Comparison of ENCODE assay signal across 8 cellular contexts in the genomic region with DNA sequence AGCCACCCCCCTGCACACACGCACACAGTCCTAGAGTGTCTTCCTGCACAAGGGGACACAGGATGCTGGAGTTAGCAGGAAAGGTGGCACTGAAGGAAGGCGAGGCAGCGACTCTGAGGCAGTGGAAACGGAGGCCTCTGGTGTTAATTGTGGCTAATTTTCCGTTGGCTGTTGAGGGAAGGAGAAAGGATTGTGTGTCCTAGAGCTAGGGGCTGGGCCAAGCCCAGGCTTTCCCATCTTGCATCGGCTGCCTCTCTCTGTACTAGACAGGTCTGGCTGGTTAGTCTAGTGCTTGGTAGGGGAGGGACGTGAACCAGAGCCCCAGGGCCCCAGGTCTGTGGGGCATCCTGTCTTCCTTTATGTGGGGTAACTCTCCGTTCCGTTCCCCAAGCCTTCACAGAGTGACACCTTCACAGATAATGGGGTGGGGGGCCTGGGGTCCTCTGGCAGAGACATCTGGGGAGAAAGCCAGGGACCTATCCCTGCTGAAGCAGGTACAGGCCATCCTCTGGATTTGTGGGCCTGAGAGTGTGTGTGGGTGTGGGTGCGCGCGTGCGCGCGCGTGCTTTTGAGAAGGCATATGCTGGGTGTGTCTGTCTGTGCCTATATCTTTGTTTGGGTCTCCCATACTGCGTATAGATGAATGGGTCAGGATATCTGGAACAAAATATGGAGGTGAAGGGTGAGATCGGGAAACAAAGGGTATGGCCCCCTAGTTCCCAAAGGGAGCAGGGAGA. TPM values are rescaled to one million over a fixed set of nuclear protein-coding genes. Genes with fewer than 3 reads are reported as not detected.
DNase-seq lines count a peak whose midpoint lies in the region; ATAC-seq, FAIRE-seq and TF ChIP-seq lines count a peak whose summit lies in the region.

TSS of gene CHD3 (plus strand) at position 606 of the 737 bp plus-strand sequence. CDS start 212 bp downstream, outside the sequence.

- peak within 1 kb of the TSS; percentile 88 for H3K4me2 ChIP-seq in keratinocyte (ENCODE audit: control insufficient read depth, extremely low read depth, insufficient read depth, low read depth, low read length)

- H3K27me3 ChIP-seq in breast epithelium (no peaks in the 10 kb centered on the region), keratinocyte (ENCODE audit: control insufficient read depth, extremely low read depth, insufficient read depth, low read length) (no peaks in the 10 kb centered on the region)

- TF ChIP-seq POLR2A in breast epithelium (IDR thresholded peaks at IDR 0.05), result no peak

- peaks cover 15% of the 10 kb centered on the region for H3K36me3 Mint-ChIP-seq in T-cell

- no peaks in the 10 kb centered on the region for H3K9me1 ChIP-seq in keratinocyte (ENCODE audit: control insufficient read depth, extremely low read depth, insufficient read depth, low read length)

- H3K27me3 Mint-ChIP-seq in T-cell, result no peaks in the 10 kb centered on the region

- no peaks in the 10 kb centered on the region for H3K36me3 ChIP-seq in breast epithelium
- peaks cover 11 to 26% of the 10 kb centered on the region in 2 experiments for H3K36me3 ChIP-seq in keratinocyte (ENCODE audit: control insufficient read depth in 2 of 2, extremely low read depth in 1 of 2, insufficient read depth in 2 of 2, low read length in 2 of 2)

- intact Hi-C loops in breast epithelium (cut with DNase I; ENCODE audit: low total_unique reads), result no loop called here

- H3K4me3 ChIP-seq in breast epithelium, result peak within 1 kb of the TSS; percentile 86 to 93 (median 89)
- H3K4me3 ChIP-seq in keratinocyte (ENCODE audit: control insufficient read depth in 2 of 3, extremely low read depth in 1 of 3, insufficient read depth in 2 of 3, low read depth in 1 of 3, low read length in 3 of 3), result peak within 1 kb of the TSS; percentile 57 to 76 (median 61)

- POLR2A ChIA-PET in T-cell (lab: Charles Lee), result no interaction called here

- H3K4me1 ChIP-seq in breast epithelium (peaks cover 12 to 13% of the 10 kb centered on the region in 2 donors), keratinocyte (ENCODE audit: control insufficient read depth, extremely low read depth, insufficient read depth, low read length) (peaks cover 35% of the 10 kb centered on the region)

- peak; percentile 78 for DNase-seq in HPDE6-E6E7 (ENCODE audit: extremely low spot score)
- peak in 26 of 34 experiments; percentile 11 to 45 (median 29) for DNase-seq in T-cell
- peak; percentile 79 to 82 for DNase-seq in breast epithelium (ENCODE audit: low spot score in 2 of 2)
- no peak for DNase-seq in keratinocyte (ENCODE audit: low read depth, low spot score)
- peak; percentile 49 for DNase-seq in stimulated activated CD4-positive, alpha-beta T cell treated with anti-CD3 and anti-CD28 coated beads, Interleukin-2, amount 100 ng/mL, for 48 hours
- no peak for DNase-seq in D721Med (ENCODE audit: insufficient read length, low spot score)

- CTCF ChIA-PET in T-cell (lab: Charles Lee), result interaction anchor here in 1 of 2 donors (0.9 kb wide), 1 partner anchor 231 kb away, joined by 3 read pairs; no protein-coding TSS in a partner anchor

- FAIRE-seq in keratinocyte (lab: Jason Lieb, UNC) (peak; percentile 89), D721Med (lab: Jason Lieb, UNC) (no peak)

- H3K9me3 ChIP-seq in breast epithelium (no peaks in the 10 kb centered on the region), keratinocyte (ENCODE audit: control insufficient read depth, low read depth, low read length) (no peaks in the 10 kb centered on the region)

- no peak within 1 kb of the TSS for H3K4me3 Mint-ChIP-seq in T-cell

- peaks cover 18% of the 10 kb centered on the region for H3K79me2 ChIP-seq in keratinocyte (ENCODE audit: control insufficient read depth, insufficient read depth, low read length)

- H3K9ac ChIP-seq in keratinocyte (ENCODE audit: control insufficient read depth, extremely low read depth, insufficient read depth, low read length), result peak within 1 kb of the TSS; percentile 87

- no peaks in the 10 kb centered on the region for H3K9me3 Mint-ChIP-seq in T-cell

- dilution Hi-C loops in keratinocyte (cut with MboI; ENCODE audit: extremely low pct_ligation_motif_present, low sequenced_read_pairs), result no loop called here

- H3K27ac Mint-ChIP-seq in T-cell, result no peak within 1 kb of the TSS

- H3K27ac ChIP-seq in breast epithelium (peak within 1 kb of the TSS; percentile 95 to 99), keratinocyte (ENCODE audit: control insufficient read depth, insufficient read depth, low read length) (peak within 1 kb of the TSS; percentile 89)

- H3K4me1 Mint-ChIP-seq in T-cell, result peaks cover 9 to 15% (median 10%) of the 10 kb centered on the region in 3 donors

- no peaks in the 10 kb centered on the region for H4K20me1 ChIP-seq in keratinocyte (ENCODE audit: control insufficient read depth, extremely low read depth, insufficient read depth, low read length)

- H2AFZ ChIP-seq in keratinocyte (ENCODE audit: control insufficient read depth, low read length), result peak within 1 kb of the TSS; percentile 79

- peak; percentile 15 to 29 (median 25) for ATAC-seq in T-cell (replicated peaks in 1 of 4)
- ATAC-seq in HG03196 (IDR thresholded peaks at IDR 0.05; ENCODE audit: unreplicated experiment), result no peak
- ATAC-seq in GM21737 (IDR thresholded peaks at IDR 0.05; ENCODE audit: unreplicated experiment), result no peak

- TF ChIP-seq CTCF in breast epithelium (IDR thresholded peaks at IDR 0.05), result no peak
- TF ChIP-seq CTCF in keratinocyte (optimal IDR thresholded peaks at IDR 0.05 in 1 of 3, IDR thresholded peaks at IDR 0.05 in 1 of 3, conservative IDR thresholded peaks at IDR 0.05 in 1 of 3; ENCODE audit: extremely low read depth in 1 of 3, insufficient read depth in 2 of 3, low read length in 3 of 3), result no peak
- no peak for TF ChIP-seq CTCF in D721Med (IDR thresholded peaks at IDR 0.05; ENCODE audit: insufficient read depth, missing control alignments)

RNA-seq across cellular contexts. Expression of gene CHD3, which starts in this region (rescaled TPM):
- 100 to 1,000 TPM; 250 to 331 (median 274) TPM for total RNA-seq in T-cell
- total RNA-seq in breast epithelium, result 10 to 100 TPM; 47.5 to 99.0 (median 90.0) TPM
- polyA plus RNA-seq in keratinocyte, result 27.8 to 30.1 TPM (median 28.1 TPM) in 3 replicates
- 19.1 TPM for polyA plus RNA-seq in keratinocyte (2011; ENCODE audit: low read depth)
- polyA plus RNA-seq in keratinocyte (2011; cell fraction: cytosol; rRNA removed), result 21.7 and 36.9 TPM in 2 replicates
- polyA plus RNA-seq in keratinocyte (2011; cell fraction: nucleus; rRNA removed), result 110 and 113 TPM in 2 replicates
- 21.0 and 81.2 TPM in 2 replicates for polyA plus RNA-seq in keratinocyte (2012; ENCODE audit: low replicate concordance)
- polyA minus RNA-seq in keratinocyte, result 51.0 to 122 TPM (median 65.2 TPM) in 3 replicates
- polyA minus RNA-seq in keratinocyte (2011; cell fraction: cytosol; rRNA and poly(A)+ RNA removed), result 83.5 TPM
- polyA minus RNA-seq in keratinocyte (2011; cell fraction: nucleus; rRNA and poly(A)+ RNA removed), result 50.3 and 60.0 TPM in 2 replicates

Comparison
In these comparisons a context has a peak if more than half of its experiments do, and no peak if none do; other contexts are left out.
1. DNase-seq: peak in HPDE6-E6E7 (single experiment), T-cell (26 of 34), breast epithelium (2 of 2) and stimulated activated CD4-positive, alpha-beta T cell treated with anti-CD3 and anti-CD28 coated beads, Interleukin-2, amount 100 ng/mL, for 48 hours (2 of 2); none in keratinocyte (single experiment) and D721Med (single experiment).
2. ATAC-seq: peak in T-cell (4 of 4); none in HG03196 (single experiment) and GM21737 (single experiment).